In genomic region chr5:150781706-150782614, GRCh38 we compare ENCODE assay signal across 1 cellular context.
TF ChIP-seq lines count a peak whose summit lies in the region.

No MANE protein-coding gene starts in this region.

TF ChIP-seq in HepG2, 621 proteins besides CTCF, POLR2A, EP300 and RAD21 (continued from another document):
- TF ChIP-seq, protein P1, sequence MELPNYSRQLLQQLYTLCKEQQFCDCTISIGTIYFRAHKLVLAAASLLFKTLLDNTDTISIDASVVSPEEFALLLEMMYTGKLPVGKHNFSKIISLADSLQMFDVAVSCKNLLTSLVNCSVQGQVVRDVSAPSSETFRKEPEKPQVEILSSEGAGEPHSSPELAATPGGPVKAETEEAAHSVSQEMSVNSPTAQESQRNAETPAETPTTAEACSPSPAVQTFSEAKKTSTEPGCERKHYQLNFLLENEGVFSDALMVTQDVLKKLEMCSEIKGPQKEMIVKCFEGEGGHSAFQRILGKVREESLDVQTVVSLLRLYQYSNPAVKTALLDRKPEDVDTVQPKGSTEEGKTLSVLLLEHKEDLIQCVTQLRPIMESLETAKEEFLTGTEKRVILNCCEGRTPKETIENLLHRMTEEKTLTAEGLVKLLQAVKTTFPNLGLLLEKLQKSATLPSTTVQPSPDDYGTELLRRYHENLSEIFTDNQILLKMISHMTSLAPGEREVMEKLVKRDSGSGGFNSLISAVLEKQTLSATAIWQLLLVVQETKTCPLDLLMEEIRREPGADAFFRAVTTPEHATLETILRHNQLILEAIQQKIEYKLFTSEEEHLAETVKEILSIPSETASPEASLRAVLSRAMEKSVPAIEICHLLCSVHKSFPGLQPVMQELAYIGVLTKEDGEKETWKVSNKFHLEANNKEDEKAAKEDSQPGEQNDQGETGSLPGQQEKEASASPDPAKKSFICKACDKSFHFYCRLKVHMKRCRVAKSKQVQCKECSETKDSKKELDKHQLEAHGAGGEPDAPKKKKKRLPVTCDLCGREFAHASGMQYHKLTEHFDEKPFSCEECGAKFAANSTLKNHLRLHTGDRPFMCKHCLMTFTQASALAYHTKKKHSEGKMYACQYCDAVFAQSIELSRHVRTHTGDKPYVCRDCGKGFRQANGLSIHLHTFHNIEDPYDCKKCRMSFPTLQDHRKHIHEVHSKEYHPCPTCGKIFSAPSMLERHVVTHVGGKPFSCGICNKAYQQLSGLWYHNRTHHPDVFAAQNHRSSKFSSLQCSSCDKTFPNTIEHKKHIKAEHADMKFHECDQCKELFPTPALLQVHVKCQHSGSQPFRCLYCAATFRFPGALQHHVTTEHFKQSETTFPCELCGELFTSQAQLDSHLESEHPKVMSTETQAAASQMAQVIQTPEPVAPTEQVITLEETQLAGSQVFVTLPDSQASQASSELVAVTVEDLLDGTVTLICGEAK (IDR thresholded peaks at IDR 0.05) = no peak
- TF ChIP-seq, protein P1 (CRISPR knock-in tag; IDR thresholded peaks at IDR 0.05) = no peak
- TF ChIP-seq SP5 (CRISPR knock-in tag; IDR thresholded peaks at IDR 0.05; ENCODE audit: borderline replicate concordance, low read depth) (peak; percentile 88), ZNF136 (CRISPR knock-in tag; IDR thresholded peaks at IDR 0.05; ENCODE audit: low read depth) (no peak), NR2F2 (IDR thresholded peaks at IDR 0.05; ENCODE audit: borderline replicate concordance, low read depth) (peak; percentile 16; the same call in 1 of the 2 replicates), EEA1 (CRISPR knock-in tag; IDR thresholded peaks at IDR 0.05; ENCODE audit: borderline replicate concordance) (no peak), ZNF564 (CRISPR knock-in tag; IDR thresholded peaks at IDR 0.05) (peak; percentile 43; the same call in 1 of the 2 replicates), MATR3 (CRISPR knock-in tag; IDR thresholded peaks at IDR 0.05) (no peak), ZSCAN25 (CRISPR knock-in tag; IDR thresholded peaks at IDR 0.05) (no peak), MIER3 (CRISPR knock-in tag; IDR thresholded peaks at IDR 0.05; ENCODE audit: borderline replicate concordance) (no peak), YY1 (IDR thresholded peaks at IDR 0.05; ENCODE audit: insufficient read depth, insufficient replicate concordance, low read depth, low read length) (no peak), ZFP90 (CRISPR knock-in tag; IDR thresholded peaks at IDR 0.05; ENCODE audit: borderline replicate concordance) (no peak), NKX3-1 (CRISPR knock-in tag; IDR thresholded peaks at IDR 0.05) (no peak), RFXANK (CRISPR knock-in tag; IDR thresholded peaks at IDR 0.05) (no peak), ZMYM3 (CRISPR knock-in tag; IDR thresholded peaks at IDR 0.05) (peak; percentile 62), NFIC (IDR thresholded peaks at IDR 0.05; ENCODE audit: low read length) (peak; percentile 67), SKI (IDR thresholded peaks at IDR 0.05; ENCODE audit: partially characterized antibody) (no peak), ZZZ3 (CRISPR knock-in tag; IDR thresholded peaks at IDR 0.05; ENCODE audit: borderline replicate concordance) (no peak), ZNF788 (CRISPR knock-in tag; IDR thresholded peaks at IDR 0.05; ENCODE audit: borderline replicate concordance) (no peak; the same call in 1 of the 2 replicates), TARDBP (CRISPR knock-in tag; IDR thresholded peaks at IDR 0.05) (peak; percentile 52; the same call in 1 of the 2 replicates), ZNF841 (CRISPR knock-in tag; IDR thresholded peaks at IDR 0.05; ENCODE audit: borderline replicate concordance) (no peak), FOXM1 (CRISPR knock-in tag; IDR thresholded peaks at IDR 0.05) (no peak), SALL1 (CRISPR knock-in tag; IDR thresholded peaks at IDR 0.05) (peak; percentile 26; the same call in 1 of the 2 replicates)
- TF ChIP-seq, protein P2, sequence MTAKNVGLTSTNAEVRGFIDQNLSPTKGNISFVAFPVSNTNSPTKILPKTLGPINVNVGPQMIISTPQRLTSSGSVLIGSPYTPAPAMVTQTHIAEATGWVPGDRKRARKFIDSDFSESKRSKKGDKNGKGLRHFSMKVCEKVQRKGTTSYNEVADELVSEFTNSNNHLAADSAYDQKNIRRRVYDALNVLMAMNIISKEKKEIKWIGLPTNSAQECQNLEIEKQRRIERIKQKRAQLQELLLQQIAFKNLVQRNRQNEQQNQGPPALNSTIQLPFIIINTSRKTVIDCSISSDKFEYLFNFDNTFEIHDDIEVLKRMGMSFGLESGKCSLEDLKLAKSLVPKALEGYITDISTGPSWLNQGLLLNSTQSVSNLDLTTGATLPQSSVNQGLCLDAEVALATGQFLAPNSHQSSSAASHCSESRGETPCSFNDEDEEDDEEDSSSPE (CRISPR knock-in tag; IDR thresholded peaks at IDR 0.05) = no peak
- TF ChIP-seq, protein P3, sequence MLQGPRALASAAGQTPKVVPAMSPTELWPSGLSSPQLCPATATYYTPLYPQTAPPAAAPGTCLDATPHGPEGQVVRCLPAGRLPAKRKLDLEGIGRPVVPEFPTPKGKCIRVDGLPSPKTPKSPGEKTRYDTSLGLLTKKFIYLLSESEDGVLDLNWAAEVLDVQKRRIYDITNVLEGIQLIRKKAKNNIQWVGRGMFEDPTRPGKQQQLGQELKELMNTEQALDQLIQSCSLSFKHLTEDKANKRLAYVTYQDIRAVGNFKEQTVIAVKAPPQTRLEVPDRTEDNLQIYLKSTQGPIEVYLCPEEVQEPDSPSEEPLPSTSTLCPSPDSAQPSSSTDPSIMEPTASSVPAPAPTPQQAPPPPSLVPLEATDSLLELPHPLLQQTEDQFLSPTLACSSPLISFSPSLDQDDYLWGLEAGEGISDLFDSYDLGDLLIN (CRISPR knock-in tag; IDR thresholded peaks at IDR 0.05; ENCODE audit: borderline replicate concordance) = no peak
- TF ChIP-seq, protein P4, sequence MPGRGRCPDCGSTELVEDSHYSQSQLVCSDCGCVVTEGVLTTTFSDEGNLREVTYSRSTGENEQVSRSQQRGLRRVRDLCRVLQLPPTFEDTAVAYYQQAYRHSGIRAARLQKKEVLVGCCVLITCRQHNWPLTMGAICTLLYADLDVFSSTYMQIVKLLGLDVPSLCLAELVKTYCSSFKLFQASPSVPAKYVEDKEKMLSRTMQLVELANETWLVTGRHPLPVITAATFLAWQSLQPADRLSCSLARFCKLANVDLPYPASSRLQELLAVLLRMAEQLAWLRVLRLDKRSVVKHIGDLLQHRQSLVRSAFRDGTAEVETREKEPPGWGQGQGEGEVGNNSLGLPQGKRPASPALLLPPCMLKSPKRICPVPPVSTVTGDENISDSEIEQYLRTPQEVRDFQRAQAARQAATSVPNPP (CRISPR knock-in tag; IDR thresholded peaks at IDR 0.05) = no peak; the same call in 1 of the 2 replicates
- TF ChIP-seq, protein P5, sequence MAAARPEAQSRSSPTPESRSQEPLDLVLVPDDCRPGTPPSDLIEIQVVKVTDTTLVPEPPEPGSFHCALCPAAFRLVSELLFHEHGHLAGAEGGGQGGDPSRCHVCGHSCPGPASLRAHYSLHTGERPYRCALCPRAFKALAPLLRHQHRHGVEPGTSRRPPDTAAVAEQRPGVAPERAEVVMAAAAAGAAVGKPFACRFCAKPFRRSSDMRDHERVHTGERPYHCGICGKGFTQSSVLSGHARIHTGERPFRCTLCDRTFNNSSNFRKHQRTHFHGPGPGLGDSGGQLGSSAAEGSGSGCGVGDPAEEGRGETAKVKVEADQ (CRISPR knock-in tag; IDR thresholded peaks at IDR 0.05; ENCODE audit: borderline replicate concordance) = no peak
TF ChIP-seq in HepG2: peak in this region for 117.
